1 cellular context compared by ENCODE assay signal in genomic region chr7:123557631-123558505, GRCh38.
TF ChIP-seq lines count a peak whose summit lies in the region.

TSS of gene NDUFA5 (minus strand) at chr7:123557818. CDS start at chr7:123557795, 23 bp downstream.

TF ChIP-seq in HepG2, 621 proteins besides CTCF, POLR2A, EP300 and RAD21 (continued from another document and continues in another):
- TF ChIP-seq ZNF407 (CRISPR knock-in tag; IDR thresholded peaks at IDR 0.05; ENCODE audit: not compliant biosample characterization) (no peak), ZNF430 (CRISPR knock-in tag; IDR thresholded peaks at IDR 0.05) (no peak), ZNF563 (CRISPR knock-in tag; IDR thresholded peaks at IDR 0.05) (no peak), ZNF274 (CRISPR knock-in tag; IDR thresholded peaks at IDR 0.05) (no peak), ZNF362 (CRISPR knock-in tag; IDR thresholded peaks at IDR 0.05; ENCODE audit: borderline replicate concordance) (no peak; the same call in 1 of the 2 replicates), ZNF138 (CRISPR knock-in tag; IDR thresholded peaks at IDR 0.05; ENCODE audit: low read depth) (no peak), KDM5A (IDR thresholded peaks at IDR 0.05; ENCODE audit: borderline replicate concordance, low read length) (peak; percentile 83; the same call in 1 of the 2 replicates), ZMYM3 (CRISPR knock-in tag; IDR thresholded peaks at IDR 0.05) (no peak), ZNF484 (CRISPR knock-in tag; IDR thresholded peaks at IDR 0.05; ENCODE audit: borderline replicate concordance, low read depth) (no peak), THYN1 (CRISPR knock-in tag; IDR thresholded peaks at IDR 0.05; ENCODE audit: borderline replicate concordance, low read depth) (no peak), ZNF547 (CRISPR knock-in tag; IDR thresholded peaks at IDR 0.05) (peak; percentile 54; the same call in 1 of the 2 replicates), NCOA5 (CRISPR knock-in tag; IDR thresholded peaks at IDR 0.05) (no peak), ZNF773 (CRISPR knock-in tag; IDR thresholded peaks at IDR 0.05; ENCODE audit: borderline replicate concordance) (no peak), ZNF646 (CRISPR knock-in tag; IDR thresholded peaks at IDR 0.05) (no peak), ZNF260 (CRISPR knock-in tag; IDR thresholded peaks at IDR 0.05; ENCODE audit: borderline replicate concordance, low read depth) (no peak), ZNF513 (CRISPR knock-in tag; conservative IDR thresholded peaks at IDR 0.05) (no peak), ZNF589 (CRISPR knock-in tag; conservative IDR thresholded peaks at IDR 0.05) (no peak), NRL (CRISPR knock-in tag; IDR thresholded peaks at IDR 0.05; ENCODE audit: borderline replicate concordance) (0 out of 2 replicates have a peak, but pooled peaks have one; percentile 52), HNF1A (IDR thresholded peaks at IDR 0.05; ENCODE audit: low read depth) (no peak), HNF1A (CRISPR knock-in tag; IDR thresholded peaks at IDR 0.05; ENCODE audit: borderline replicate concordance) (peak; percentile 21; the same call in 1 of the 2 replicates), RCOR2 (CRISPR knock-in tag; IDR thresholded peaks at IDR 0.05) (no peak)
